In genomic region chr3:53192608-53193007, GRCh38 we compare ENCODE assay signal across 15 cellular contexts. TPM values are rescaled to one million over a fixed set of nuclear protein-coding genes. Genes with fewer than 3 reads are reported as not detected.
A peak's percentile ranks its signal among the peaks of the same experiment; 100 is the strongest.
DNase-seq lines count a peak whose midpoint lies in the region; ATAC-seq and TF ChIP-seq lines count a peak whose summit lies in the region.
"Had no signal": no experiment of that assay in that cellular context is flagged by ENCODE, and none has a peak within 500 bp of the region (broad histone marks: within the 10 kb centered on the region; RNA-seq: fewer than 3 reads in every experiment).

No MANE protein-coding gene starts in this region.

- H3K4me3 ChIP-seq in Peyer's patch (no peak overlapping the region), prostate gland (no peak overlapping the region)
- H3K4me3 ChIP-seq: adrenal gland, GM23338, K562 had no signal

- no peaks in the 10 kb centered on the region for H3K27me3 ChIP-seq in Peyer's patch
- H3K27me3 ChIP-seq in prostate gland (replicated peaks; ENCODE audit: insufficient read depth) = no peaks in the 10 kb centered on the region
- H3K27me3 ChIP-seq: adrenal gland had no signal

- H3K9me3 ChIP-seq in Peyer's patch (no peaks in the 10 kb centered on the region), prostate gland (no peaks in the 10 kb centered on the region)
- H3K9me3 ChIP-seq: adrenal gland had no signal

- H3K36me3 ChIP-seq in Peyer's patch = peaks cover 0 to 51% (median 4%) of the 10 kb centered on the region in 3 donors
- H3K36me3 ChIP-seq in prostate gland = peaks cover 0 to 3% of the 10 kb centered on the region in 2 donors

- intact Hi-C loops in prostate gland (cut with DNase I) = loop anchor here (1.0 kb wide), 1 partner anchor 57 kb away; no protein-coding TSS in a partner anchor

- ATAC-seq in HG02588 (IDR thresholded peaks at IDR 0.05; ENCODE audit: unreplicated experiment) = peak; percentile 39
- ATAC-seq: GM23338, K562 had no signal

- TF ChIP-seq CTCF in Peyer's patch (IDR thresholded peaks at IDR 0.05) (no peak), prostate gland (IDR thresholded peaks at IDR 0.05) (peak in 1 of 4 experiments; percentile 24)

- 29% methylated on average over 3 of the region's 3 CpGs for WGBS in prostate gland

- H3K27ac ChIP-seq in Peyer's patch = peak overlapping the region in 2 of 4 donors; percentile 20 to 52
- H3K27ac ChIP-seq in prostate gland = peak overlapping the region; percentile 62 to 66
- H3K27ac ChIP-seq: WERI-Rb-1 had no signal

- DNase-seq in DMS 273 (lab: John Stamatoyannopoulos, UW; ENCODE audit: unreplicated experiment) = peak; percentile 12
- no peak for DNase-seq in DMS 273 treated with DMSO at 0.1 percent for 48 hours (lab: John Stamatoyannopoulos, UW)
- peak in 2 of 3 donors; percentile 70 to 79 for DNase-seq in Peyer's patch
- DNase-seq in prostate gland (ENCODE audit: low spot score) = peak; percentile 81
- no peak for DNase-seq in erythroblast (lab: John Stamatoyannopoulos, UW)
- DNase-seq in NCI-H146 treated with DMSO at 0.1 percent for 48 hours (lab: John Stamatoyannopoulos, UW; ENCODE audit: unreplicated experiment) = no peak
- no peak for DNase-seq in SHP77 treated with DMSO at 0.1 percent for 48 hours (lab: John Stamatoyannopoulos, UW)
- DNase-seq: 8988T, left cardiac atrium, retina, WERI-Rb-1 had no signal

- TF ChIP-seq POLR2A in Peyer's patch (IDR thresholded peaks at IDR 0.05) (no peak), prostate gland (IDR thresholded peaks at IDR 0.05) (no peak), erythroblast (IDR thresholded peaks at IDR 0.05; ENCODE audit: low read length) (no peak)

- H3K4me1 ChIP-seq in Peyer's patch (peaks cover 0 to 11% (median 5%) of the 10 kb centered on the region in 4 donors), prostate gland (replicated peaks) (no peaks in the 10 kb centered on the region)

RNA-seq across cellular contexts. Expression of gene PRKCD, which starts 31.6 kb away (rescaled TPM):
- 10 to 100 TPM; 36.3 to 73.1 (median 70.6) TPM for total RNA-seq in Peyer's patch
- total RNA-seq in prostate gland = 10 to 100 TPM; 33.4 to 57.9 TPM

Comparison
In these comparisons a context has a peak if more than half of its experiments do, and no peak if none do; other contexts are left out.
1. DNase-seq: peak in DMS 273 (single experiment), Peyer's patch (2 of 3) and prostate gland (single experiment); none in DMS 273 treated with DMSO at 0.1 percent for 48 hours (single experiment), erythroblast (0 of 2), NCI-H146 treated with DMSO at 0.1 percent for 48 hours (single experiment) and SHP77 treated with DMSO at 0.1 percent for 48 hours (single experiment).